In the genomic region with DNA sequence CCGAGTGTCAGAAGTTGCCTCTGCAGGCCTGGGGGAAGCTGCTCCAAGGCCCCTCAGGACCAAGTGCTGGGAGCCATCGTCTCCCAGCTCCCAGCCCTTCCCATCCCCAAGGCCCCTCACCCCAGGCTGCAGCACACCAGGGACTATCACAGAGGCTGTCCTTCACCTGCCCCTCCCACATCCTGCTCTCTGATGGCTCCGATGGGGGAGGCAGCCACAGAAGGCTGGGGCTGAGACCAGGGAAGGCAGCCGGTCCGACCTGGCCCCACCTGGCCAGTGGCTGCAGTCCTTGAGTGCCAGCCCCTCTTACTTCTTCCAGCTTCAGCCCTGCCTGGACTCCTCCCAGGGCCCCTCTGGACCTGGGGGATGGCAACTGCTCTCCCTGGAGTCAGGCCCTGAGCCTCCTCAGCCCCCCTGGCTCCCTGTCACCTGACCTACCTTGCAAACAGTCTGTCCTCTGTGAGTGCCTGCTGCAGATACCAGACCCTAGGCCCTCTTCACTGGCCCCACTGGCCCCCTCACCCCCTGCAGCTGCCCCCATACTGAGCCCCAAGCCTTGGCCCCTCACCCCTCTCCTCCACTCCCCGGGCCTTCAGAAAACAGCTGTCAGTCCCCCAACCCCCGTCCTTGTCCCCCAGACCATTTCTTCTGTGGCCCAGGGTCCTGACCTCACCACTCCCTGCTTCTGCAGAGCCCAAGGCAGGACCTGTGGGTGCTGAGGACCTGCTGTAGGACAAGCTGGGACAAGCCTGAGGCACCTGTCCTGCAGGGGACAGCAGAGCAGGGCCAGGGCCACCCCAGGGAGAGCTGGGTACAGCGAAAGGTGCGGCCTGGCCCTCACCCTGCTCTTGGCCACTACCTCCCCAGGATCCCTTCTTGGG, we compare ENCODE assay signal across 25 cellular contexts. TPM values are rescaled to one million over a fixed set of nuclear protein-coding genes. Genes with fewer than 3 reads are reported as not detected.
DNase-seq lines count a peak whose midpoint lies in the region; ATAC-seq and TF ChIP-seq lines count a peak whose summit lies in the region.
"Had no signal": no experiment of that assay in that cellular context is flagged by ENCODE, and none has a peak within 500 bp of the region (broad histone marks: within the 10 kb centered on the region; RNA-seq: fewer than 3 reads in every experiment).

No MANE protein-coding gene starts in this region.

- no peak for TF ChIP-seq CTCF in CD4-positive, alpha-beta T cell (IDR thresholded peaks at IDR 0.05)
- no peak for TF ChIP-seq CTCF in lower lobe of right lung (IDR thresholded peaks at IDR 0.05)
- no peak for TF ChIP-seq CTCF in colonic mucosa (IDR thresholded peaks at IDR 0.05)
- TF ChIP-seq CTCF in activated CD8-positive, alpha-beta T cell treated with anti-CD3 and anti-CD28 coated beads for 36 hours (IDR thresholded peaks at IDR 0.05) = no peak

- H3K9ac ChIP-seq in BLaER1 = peak overlapping the region; percentile 48
- no peak overlapping the region for H3K9ac ChIP-seq in colonic mucosa (ENCODE audit: low read depth in 2 of 2, low read length in 2 of 2)

- H3K4me3 Mint-ChIP-seq in CD4-positive, alpha-beta T cell = no peak overlapping the region
- no peak overlapping the region for H3K4me3 Mint-ChIP-seq in T-helper 17 cell
- no peak overlapping the region for H3K4me3 Mint-ChIP-seq in activated CD8-positive, alpha-beta T cell treated with anti-CD3 and anti-CD28 coated beads for 36 hours
- H3K4me3 Mint-ChIP-seq: memory B cell; naive thymus-derived CD8-positive, alpha-beta T cell had no signal

- H3K27ac Mint-ChIP-seq in CD4-positive, alpha-beta T cell = no peak overlapping the region
- H3K27ac Mint-ChIP-seq in T-helper 17 cell = peak overlapping the region; percentile 67
- H3K27ac Mint-ChIP-seq in activated CD8-positive, alpha-beta T cell treated with anti-CD3 and anti-CD28 coated beads for 36 hours = no peak overlapping the region
- H3K27ac Mint-ChIP-seq: memory B cell, progenitor cell of endocrine pancreas had no signal

- H3K27me3 Mint-ChIP-seq in CD4-positive, alpha-beta T cell = no peaks in the 10 kb centered on the region
- peaks cover 9% of the 10 kb centered on the region for H3K27me3 Mint-ChIP-seq in T-helper 17 cell
- H3K27me3 Mint-ChIP-seq in activated CD8-positive, alpha-beta T cell treated with anti-CD3 and anti-CD28 coated beads for 36 hours = no peaks in the 10 kb centered on the region
- H3K27me3 Mint-ChIP-seq: progenitor cell of endocrine pancreas had no signal

- POLR2A ChIA-PET in CD4-positive, alpha-beta T cell (lab: Charles Lee) = interaction anchor here (0.6 kb wide), 1 partner anchor 901 kb away, joined by 3 read pairs; no protein-coding TSS in a partner anchor
- POLR2A ChIA-PET in activated CD8-positive, alpha-beta T cell treated with anti-CD3 and anti-CD28 coated beads for 36 hours (lab: Charles Lee) = interaction anchor here (1.0 to 1.3 kb wide), 2 partner anchors 10 to 12 kb away, joined by 3 read pairs; no protein-coding TSS in a partner anchor

- peak; percentile 34 for ATAC-seq in CD4-positive, alpha-beta T cell (ENCODE audit: poor library complexity)
- no peak for ATAC-seq in T-helper 17 cell
- ATAC-seq in lower lobe of right lung = no peak
- ATAC-seq in activated CD8-positive, alpha-beta T cell treated with anti-CD3 and anti-CD28 coated beads for 36 hours = no peak
- ATAC-seq: gastroesophageal sphincter had no signal

- intact Hi-C loops in CD4-positive, alpha-beta T cell (cut with DNase I, micrococcal nuclease) = no loop called here
- intact Hi-C loops in lower lobe of right lung (cut with DNase I) = no loop called here
- intact Hi-C loops in colonic mucosa (cut with DNase I) = no loop called here
- intact Hi-C loops in activated CD8-positive, alpha-beta T cell treated with anti-CD3 and anti-CD28 coated beads for 36 hours (cut with micrococcal nuclease) = no loop called here

- H3K9me3 ChIP-seq in BLaER1 = no peaks in the 10 kb centered on the region
- no peaks in the 10 kb centered on the region for H3K9me3 ChIP-seq in CD4-positive, alpha-beta T cell (ENCODE audit: control insufficient read depth, low read length)
- no peaks in the 10 kb centered on the region for H3K9me3 ChIP-seq in T-helper 17 cell (ENCODE audit: control insufficient read depth, low read length, poor library complexity, severe bottlenecking)
- H3K9me3 ChIP-seq in lower lobe of right lung = no peaks in the 10 kb centered on the region
- no peaks in the 10 kb centered on the region for H3K9me3 ChIP-seq in colonic mucosa
- H3K9me3 ChIP-seq: ascending aorta, esophagus squamous epithelium, gastroesophageal sphincter, thyroid gland had no signal

- no peaks in the 10 kb centered on the region for H4K20me1 ChIP-seq in BLaER1

- CTCF ChIA-PET in CD4-positive, alpha-beta T cell (lab: Charles Lee) = no interaction called here
- CTCF ChIA-PET in activated CD8-positive, alpha-beta T cell treated with anti-CD3 and anti-CD28 coated beads for 36 hours (lab: Charles Lee) = no interaction called here

- no peaks in the 10 kb centered on the region for H3K36me3 ChIP-seq in BLaER1
- no peaks in the 10 kb centered on the region for H3K36me3 ChIP-seq in lower lobe of right lung
- no peaks in the 10 kb centered on the region for H3K36me3 ChIP-seq in colonic mucosa
- H3K36me3 ChIP-seq: ascending aorta, esophagus squamous epithelium, gastroesophageal sphincter, thyroid gland had no signal

- no peaks in the 10 kb centered on the region for H3K27me3 ChIP-seq in BLaER1
- no peaks in the 10 kb centered on the region for H3K27me3 ChIP-seq in CD4-positive, alpha-beta T cell (ENCODE audit: control insufficient read depth, insufficient read depth, low read length)
- H3K27me3 ChIP-seq in lower lobe of right lung (ENCODE audit: low read depth) = peaks cover 5% of the 10 kb centered on the region
- H3K27me3 ChIP-seq in colonic mucosa = no peaks in the 10 kb centered on the region
- H3K27me3 ChIP-seq: ascending aorta, thyroid gland had no signal

- DNase-seq in CD4-positive, alpha-beta T cell = no peak
- DNase-seq in T-helper 17 cell = no peak
- peak; percentile 32 for DNase-seq in lower lobe of right lung
- DNase-seq in colonic mucosa = no peak
- DNase-seq in activated CD8-positive, alpha-beta T cell treated with anti-CD3 and anti-CD28 coated beads for 36 hours = no peak
- DNase-seq in DMS79 treated with DMSO at 0.1 percent for 48 hours (lab: John Stamatoyannopoulos, UW) = no peak
- DNase-seq: activated naive CD4-positive, alpha-beta T cell treated with Interleukin-2 at 50 U/mL for 16 hours; activated T-cell treated with anti-CD3 and anti-CD28 coated beads for 4 hours; cerebellar nuclear complex; effector CD4-positive, alpha-beta T cell; esophagus squamous epithelium; naive thymus-derived CD8-positive, alpha-beta T cell; NCI-H524 treated with DMSO at 0.1 percent for 48 hours; stimulated activated CD4-positive, alpha-beta T cell treated with anti-CD3 and anti-CD28 coated beads, Interleukin-2, amount 100 ng/mL, for 48 hours; stimulated activated naive CD8-positive, alpha-beta T cell treated with anti-CD3 and anti-CD28 coated beads, Interleukin-15, Interleukin-2, amounts not matched to agents 100 U/mL and 50 U/mL, for 24 hours; SW 1271; thyroid gland had no signal

- H3K4me3 ChIP-seq in BLaER1 = no peak overlapping the region
- H3K4me3 ChIP-seq in lower lobe of right lung = no peak overlapping the region
- H3K4me3 ChIP-seq in colonic mucosa = no peak overlapping the region
- H3K4me3 ChIP-seq: ascending aorta, esophagus squamous epithelium, gastroesophageal sphincter, thyroid gland had no signal

- no peaks in the 10 kb centered on the region for H3K36me3 Mint-ChIP-seq in CD4-positive, alpha-beta T cell (ENCODE audit: low read depth)
- no peaks in the 10 kb centered on the region for H3K36me3 Mint-ChIP-seq in T-helper 17 cell (ENCODE audit: low read depth)
- no peaks in the 10 kb centered on the region for H3K36me3 Mint-ChIP-seq in activated CD8-positive, alpha-beta T cell treated with anti-CD3 and anti-CD28 coated beads for 36 hours (ENCODE audit: low read depth)
- H3K36me3 Mint-ChIP-seq: memory B cell; naive thymus-derived CD8-positive, alpha-beta T cell had no signal

- 0 out of 2 replicates have a peak overlapping the region, but pooled peaks have one; percentile 44 for H3K27ac ChIP-seq in BLaER1
- H3K27ac ChIP-seq in CD4-positive, alpha-beta T cell (ENCODE audit: low read depth, low read length) = no peak overlapping the region
- H3K27ac ChIP-seq in lower lobe of right lung = no peak overlapping the region
- no peak overlapping the region for H3K27ac ChIP-seq in colonic mucosa
- H3K27ac ChIP-seq: ascending aorta, esophagus squamous epithelium, gastroesophageal sphincter, thyroid gland had no signal

- no peaks in the 10 kb centered on the region for H3K4me1 Mint-ChIP-seq in CD4-positive, alpha-beta T cell (ENCODE audit: low read depth)
- no peaks in the 10 kb centered on the region for H3K4me1 Mint-ChIP-seq in T-helper 17 cell
- no peaks in the 10 kb centered on the region for H3K4me1 Mint-ChIP-seq in activated CD8-positive, alpha-beta T cell treated with anti-CD3 and anti-CD28 coated beads for 36 hours (ENCODE audit: low read depth)
- H3K4me1 Mint-ChIP-seq: memory B cell had no signal

- H3K4me2 ChIP-seq in BLaER1 = no peak overlapping the region

- peaks cover 11% of the 10 kb centered on the region for H3K4me1 ChIP-seq in BLaER1
- H3K4me1 ChIP-seq in lower lobe of right lung = no peaks in the 10 kb centered on the region
- H3K4me1 ChIP-seq in colonic mucosa = no peaks in the 10 kb centered on the region
- H3K4me1 ChIP-seq: ascending aorta, gastroesophageal sphincter, thyroid gland had no signal

- H3K9me3 Mint-ChIP-seq in CD4-positive, alpha-beta T cell = no peaks in the 10 kb centered on the region
- no peaks in the 10 kb centered on the region for H3K9me3 Mint-ChIP-seq in activated CD8-positive, alpha-beta T cell treated with anti-CD3 and anti-CD28 coated beads for 36 hours
- H3K9me3 Mint-ChIP-seq: memory B cell; naive thymus-derived CD8-positive, alpha-beta T cell had no signal

RNA-seq across cellular contexts. Expression of gene SRRM2, which starts 12.6 kb away (rescaled TPM):
- 1,000 to 10,000 TPM; 1,187 to 1,199 TPM for total RNA-seq in CD4-positive, alpha-beta T cell
- total RNA-seq in T-helper 17 cell (1,000 to 10,000 TPM; 1,185 to 1,285 TPM), lower lobe of right lung (659 TPM), colonic mucosa (100 to 1,000 TPM; 377 to 539 TPM)
- 100 to 1,000 TPM; 518 to 561 TPM for total RNA-seq in activated CD8-positive, alpha-beta T cell treated with anti-CD3 and anti-CD28 coated beads for 36 hours

RNA-seq across cellular contexts. Expression of gene PRSS27, which starts 19.8 kb away (rescaled TPM):
- total RNA-seq in CD4-positive, alpha-beta T cell = under 1 TPM; 0.28 to 0.44 TPM
- total RNA-seq in T-helper 17 cell (1 to 10 TPM in 1 of 2 donors, under 1 TPM in 1; 0.83 to 1.4 TPM), lower lobe of right lung (1.3 TPM), colonic mucosa (under 1 TPM; 0.15 to 0.56 TPM)
- total RNA-seq in activated CD8-positive, alpha-beta T cell treated with anti-CD3 and anti-CD28 coated beads for 36 hours = 1 to 10 TPM; 1.2 to 1.4 TPM
- total RNA-seq: ascending aorta, skeletal muscle tissue had no signal

RNA-seq across cellular contexts. Expression of gene ELOB, which starts 37.3 kb away (rescaled TPM):
- 100 to 1,000 TPM; 102 to 103 TPM for total RNA-seq in CD4-positive, alpha-beta T cell
- 100 to 1,000 TPM; 121 to 131 TPM for total RNA-seq in T-helper 17 cell
- 196 TPM for total RNA-seq in lower lobe of right lung
- total RNA-seq in colonic mucosa = 100 to 1,000 TPM; 230 to 333 TPM
- total RNA-seq in activated CD8-positive, alpha-beta T cell treated with anti-CD3 and anti-CD28 coated beads for 36 hours = 100 to 1,000 TPM; 174 to 178 TPM

RNA-seq across cellular contexts. Expression of gene PRSS33, which starts 47.6 kb away (rescaled TPM):
- not detected for total RNA-seq in CD4-positive, alpha-beta T cell
- total RNA-seq in T-helper 17 cell (not detected), lower lobe of right lung (not detected), colonic mucosa (not detected)
- under 1 TPM in 1 of 2 experiments, not detected in 1; 0.29 TPM for total RNA-seq in activated CD8-positive, alpha-beta T cell treated with anti-CD3 and anti-CD28 coated beads for 36 hours
- total RNA-seq: esophagus squamous epithelium; gastroesophageal sphincter; kidney epithelial cell; M059J; naive thymus-derived CD8-positive, alpha-beta T cell; skeletal muscle tissue; thyroid gland had no signal

RNA-seq across cellular contexts. Expression of gene KCTD5, which starts 57.5 kb away (rescaled TPM):
- total RNA-seq in CD4-positive, alpha-beta T cell = 10 to 100 TPM; 20.6 to 22.6 TPM
- 10 to 100 TPM; 19.6 to 21.9 TPM for total RNA-seq in T-helper 17 cell
- 24.8 TPM for total RNA-seq in lower lobe of right lung
- total RNA-seq in colonic mucosa = 10 to 100 TPM; 45.2 to 88.3 TPM
- total RNA-seq in activated CD8-positive, alpha-beta T cell treated with anti-CD3 and anti-CD28 coated beads for 36 hours = 10 to 100 TPM; 26.0 to 27.3 TPM
